ENCODE assay signal across 8 cellular contexts in the genomic region with DNA sequence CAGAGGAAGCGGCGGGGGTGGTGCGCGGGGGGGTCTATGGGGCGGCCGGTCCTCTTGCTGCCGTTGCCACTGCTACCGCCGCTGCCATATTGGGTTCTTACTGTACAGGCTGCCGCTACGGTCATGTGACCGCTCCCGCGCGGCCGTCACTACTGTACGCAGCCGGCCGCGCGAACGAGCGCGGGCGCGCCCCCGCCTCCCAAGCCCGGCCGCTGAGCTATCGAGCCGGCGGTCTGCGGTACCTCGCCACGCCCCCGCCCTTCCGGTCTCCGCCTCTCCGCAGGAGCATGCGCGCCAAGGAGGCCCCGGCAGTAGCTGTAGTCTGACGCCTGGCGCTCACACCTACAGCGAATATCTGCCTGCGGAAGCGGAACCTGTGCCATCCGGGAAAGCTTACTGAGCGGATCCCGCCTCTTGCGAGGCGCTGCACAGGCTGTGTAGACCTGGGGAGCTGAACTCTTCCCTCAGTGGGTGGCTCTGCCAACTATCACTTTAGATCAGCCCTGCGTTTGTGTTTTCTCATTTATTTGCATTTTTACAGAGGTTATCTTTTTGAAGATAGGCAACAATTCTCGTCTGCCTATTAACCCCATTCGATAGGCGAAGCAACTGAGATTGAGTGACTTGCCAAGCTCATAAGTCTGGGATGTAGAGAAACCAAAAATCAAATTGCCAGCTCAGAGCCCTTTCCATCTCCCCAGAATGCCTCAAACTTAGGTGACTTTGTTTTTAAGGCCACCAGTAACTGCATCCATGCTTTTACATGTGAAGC. TPM values are rescaled to one million over a fixed set of nuclear protein-coding genes. Genes with fewer than 3 reads are reported as not detected.
DNase-seq lines count a peak whose midpoint lies in the region; ATAC-seq and TF ChIP-seq lines count a peak whose summit lies in the region.

A gene (minus strand): TSS at position 127 of the 772 bp plus-strand sequence. CDS start 265 bp downstream, outside the sequence.

- in situ Hi-C loops in transverse colon (cut with MboI; ENCODE audit: low pct_ligation_motif_present in 1 of 4, low pct_unique_long_range_greater_than_20kb in 1 of 4, low sequenced_read_pairs in 3 of 4): no loop called here

- intact Hi-C loops in cardiac septum (cut with DNase I): loop anchor here (2.0 to 5.0 kb wide), 2 partner anchors 59 to 156 kb away; a partner anchor contains a TSS
- intact Hi-C loops in transverse colon (cut with DNase I; ENCODE audit: low total_unique reads): no loop called here

- peak within 1 kb of the TSS; percentile 96 for H3K4ac ChIP-seq in trophoblast cell (ENCODE audit: low read depth, low read length)

- peaks cover 8% of the 10 kb centered on the region for H3K79me2 ChIP-seq in trophoblast cell (ENCODE audit: control insufficient read depth, insufficient read depth, low read length, poor library complexity)

- H3K27me3 ChIP-seq in adipocyte (replicated peaks; ENCODE audit: control insufficient read depth, insufficient read depth, low read length): no peaks in the 10 kb centered on the region
- no peaks in the 10 kb centered on the region for H3K27me3 ChIP-seq in trophoblast cell (ENCODE audit: insufficient read depth, low read length)
- no peaks in the 10 kb centered on the region for H3K27me3 ChIP-seq in transverse colon

- H3K14ac ChIP-seq in trophoblast cell (ENCODE audit: low read length): peak within 1 kb of the TSS; percentile 99

- H3K4me3 ChIP-seq in GM12875 (ENCODE audit: low read depth, low read length) (peak within 1 kb of the TSS; percentile 98), adipocyte (ENCODE audit: low read length) (peak within 1 kb of the TSS; percentile 89), trophoblast cell (ENCODE audit: low read depth, low read length) (peak within 1 kb of the TSS; percentile 94), transverse colon (peak within 1 kb of the TSS; percentile 77 to 95 (median 89))

- peaks cover 10% of the 10 kb centered on the region for H3K79me1 ChIP-seq in trophoblast cell (ENCODE audit: low read length)

- TF ChIP-seq CTCF in GM12875 (IDR thresholded peaks at IDR 0.05; ENCODE audit: borderline replicate concordance, insufficient read depth, low read depth, low read length): no peak
- TF ChIP-seq CTCF in transverse colon (IDR thresholded peaks at IDR 0.05): peak in 1 of 5 experiments; percentile 24

- peak within 1 kb of the TSS; percentile 95 for H4K91ac ChIP-seq in trophoblast cell (ENCODE audit: low read depth, low read length)

- H2BK5ac ChIP-seq in trophoblast cell (ENCODE audit: low read depth, low read length, poor library complexity): peak within 1 kb of the TSS; percentile 89

- H3K27ac ChIP-seq in trophoblast cell (ENCODE audit: low read depth, low read length): peak within 1 kb of the TSS; percentile 88
- peak within 1 kb of the TSS; percentile 93 to 99 (median 98) for H3K27ac ChIP-seq in transverse colon

- TF ChIP-seq POLR2A in transverse colon (IDR thresholded peaks at IDR 0.05): peak; percentile 71

- H2BK120ac ChIP-seq in trophoblast cell (ENCODE audit: insufficient read depth, low read length, poor library complexity): peak within 1 kb of the TSS; percentile 70

- H3K9me3 ChIP-seq in adipocyte (ENCODE audit: control insufficient read depth, low read length) (no peaks in the 10 kb centered on the region), trophoblast cell (ENCODE audit: insufficient read depth, low read depth, low read length) (no peaks in the 10 kb centered on the region), transverse colon (no peaks in the 10 kb centered on the region)

- ATAC-seq in HG02798 (IDR thresholded peaks at IDR 0.05; ENCODE audit: poor library complexity, unreplicated experiment): peak; percentile 96

- H3K4me2 ChIP-seq in trophoblast cell (ENCODE audit: low read length): peak within 1 kb of the TSS; percentile 91

- no peak for TF ChIP-seq EP300 in transverse colon (IDR thresholded peaks at IDR 0.05; ENCODE audit: low read depth)

- H3K36me3 ChIP-seq in adipocyte (ENCODE audit: control insufficient read depth, insufficient read depth, low read length, severe bottlenecking) (no peaks in the 10 kb centered on the region), trophoblast cell (ENCODE audit: control insufficient read depth in 1 of 2, insufficient read depth in 2 of 2, low read length in 2 of 2) (peaks cover 4 to 8% of the 10 kb centered on the region in 2 experiments), transverse colon (peaks cover 0 to 5% (median 0%) of the 10 kb centered on the region in 4 donors)

- H2BK12ac ChIP-seq in trophoblast cell (ENCODE audit: low read length): peak within 1 kb of the TSS; percentile 15

- H3K18ac ChIP-seq in trophoblast cell (ENCODE audit: low read length): peak within 1 kb of the TSS; percentile 99

- H2AK5ac ChIP-seq in trophoblast cell (ENCODE audit: low read length): peak within 1 kb of the TSS; percentile 77

- peak within 1 kb of the TSS; percentile 99 for H2AFZ ChIP-seq in trophoblast cell (ENCODE audit: insufficient read depth, low read length, poor library complexity)

- peak within 1 kb of the TSS; percentile 97 for H3K9ac ChIP-seq in adipocyte (ENCODE audit: low read length)
- H3K9ac ChIP-seq in trophoblast cell (ENCODE audit: low read length): peak within 1 kb of the TSS; percentile 90

- H4K8ac ChIP-seq in trophoblast cell (ENCODE audit: low read depth, low read length): peak within 1 kb of the TSS; percentile 97

- H3K4me1 ChIP-seq in adipocyte (ENCODE audit: control insufficient read depth, insufficient read depth, low read length) (peaks cover 23% of the 10 kb centered on the region), trophoblast cell (ENCODE audit: control insufficient read depth in 1 of 2, insufficient read depth in 2 of 2, low read length in 2 of 2) (peaks cover 3 to 5% of the 10 kb centered on the region in 2 experiments), transverse colon (peaks cover 14 to 30% (median 16%) of the 10 kb centered on the region in 4 donors)

- DNase-seq in NCI-H1436 (lab: John Stamatoyannopoulos, UW) (peak; percentile 97), T follicular helper cell (ENCODE audit: low read depth) (peak; percentile 96), adipocyte (ENCODE audit: low read depth) (peak; percentile 99), cardiac septum (ENCODE audit: low spot score) (peak; percentile 99), trophoblast cell (peak; percentile 99), transverse colon (peak; percentile 98)

- no CpG with 5 or more reads among the region's 56 CpGs for WGBS in trophoblast cell (ENCODE audit: extremely low coverage, insufficient coverage, insufficient read length)
- 6% methylated on average over 19 of the region's 56 CpGs; no CpG with 5 or more reads in 1 of the 2 donors for WGBS in transverse colon (ENCODE audit: low coverage in 1 of 2), 2 donors

- peak within 1 kb of the TSS; percentile 91 for H4K12ac ChIP-seq in trophoblast cell (ENCODE audit: low read depth, low read length)

- H3K23ac ChIP-seq in trophoblast cell (ENCODE audit: low read length): peak within 1 kb of the TSS; percentile 9

RNA-seq across cellular contexts. Expression of the gene that starts here (rescaled TPM):
- 24.1 TPM for total RNA-seq in cardiac septum
- 12.0 and 12.4 TPM in 2 replicates for polyA plus RNA-seq in trophoblast cell (2013)
- total RNA-seq in transverse colon: 10 to 100 TPM; 17.3 to 36.6 (median 23.3) TPM

Comparison
In these comparisons a context has a peak if more than half of its experiments do, and no peak if none do; other contexts are left out.
1. Peak in every context shown above with its lines: DNase-seq, ATAC-seq, H3K4me3 ChIP-seq and H3K27ac ChIP-seq.